10 cellular contexts compared by ENCODE assay signal in the genomic region with DNA sequence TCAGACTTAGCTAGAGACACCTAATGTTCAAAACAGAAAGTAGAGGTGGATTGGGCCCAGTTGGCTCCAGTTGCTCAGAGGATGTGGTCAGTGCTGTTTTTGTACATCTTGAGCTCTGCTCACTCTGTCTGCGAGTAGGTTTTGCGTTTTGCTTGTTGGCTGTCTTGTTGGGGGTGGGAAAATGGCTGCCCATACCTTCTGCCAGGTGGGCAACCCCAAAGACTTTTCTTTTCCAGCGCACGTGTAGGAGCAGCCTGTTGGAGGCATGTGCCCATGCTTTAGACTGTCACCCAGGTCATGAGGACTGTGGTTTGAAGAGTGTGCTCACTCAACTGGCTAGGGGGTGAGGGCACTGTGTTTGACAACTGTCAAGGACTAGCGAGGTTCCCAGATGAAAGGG.
A peak's percentile ranks its signal among the peaks of the same experiment; 100 is the strongest.
DNase-seq lines count a peak whose midpoint lies in the region; ATAC-seq, FAIRE-seq and TF ChIP-seq lines count a peak whose summit lies in the region.
"Had no signal": no experiment of that assay in that cellular context is flagged by ENCODE, and none has a peak within 500 bp of the region (broad histone marks: within the 10 kb centered on the region; RNA-seq: fewer than 3 reads in every experiment).

No MANE protein-coding gene starts in this region.

- CTCF ChIA-PET in SK-N-SH (lab: Yijun Ruan, JAX) = no interaction called here

- no peaks in the 10 kb centered on the region for H3K36me3 Mint-ChIP-seq in memory B cell

- H3K4me1 ChIP-seq in heart right ventricle = peaks cover 0 to 55% (median 36%) of the 10 kb centered on the region in 9 donors
- peaks cover 0 to 43% (median 13%) of the 10 kb centered on the region in 4 donors for H3K4me1 ChIP-seq in tibial nerve
- peaks cover 20 to 25% of the 10 kb centered on the region in 2 experiments; a peak in 3 of 4 replicates for H3K4me1 ChIP-seq in SK-N-SH (ENCODE audit: control insufficient read depth in 1 of 2, insufficient read depth in 2 of 2, low read depth in 1 of 2, low read length in 1 of 2)

- no peaks in the 10 kb centered on the region for H3K27me3 Mint-ChIP-seq in memory B cell

- peaks cover 0 to 6% (median 0%) of the 10 kb centered on the region in 11 donors for H3K9me3 ChIP-seq in heart right ventricle
- no peaks in the 10 kb centered on the region for H3K9me3 ChIP-seq in tibial nerve
- no peaks in the 10 kb centered on the region for H3K9me3 ChIP-seq in SK-N-SH

- peak; percentile 22 for DNase-seq in GM18507 (ENCODE audit: extremely low spot score, insufficient read length, low read depth)
- no peak for DNase-seq in memory B cell (ENCODE audit: low spot score in 2 of 2)
- DNase-seq in HPDE6-E6E7 (ENCODE audit: extremely low spot score) = no peak
- DNase-seq in heart right ventricle = no peak
- DNase-seq in tibial nerve (ENCODE audit: low spot score in 2 of 2) = no peak
- DNase-seq in SK-N-SH = no peak
- DNase-seq: cerebellar nuclear complex, NCI-H446 had no signal

- no peak for TF ChIP-seq RAD21 in SK-N-SH (IDR thresholded peaks at IDR 0.05; ENCODE audit: low read length)

- intact Hi-C loops in heart right ventricle (cut with DNase I) = no loop called here

- H3K27ac ChIP-seq in heart right ventricle = no peak overlapping the region
- H3K27ac ChIP-seq in tibial nerve = no peak overlapping the region
- no peak overlapping the region for H3K27ac ChIP-seq in SK-N-SH (ENCODE audit: low read depth in 2 of 2, low read length in 1 of 2)

- H3K9ac ChIP-seq in SK-N-SH = no peak overlapping the region

- H2AFZ ChIP-seq in SK-N-SH (ENCODE audit: low read depth) = no peak overlapping the region

- H3K36me3 ChIP-seq in heart right ventricle = no peaks in the 10 kb centered on the region
- H3K36me3 ChIP-seq in tibial nerve = no peaks in the 10 kb centered on the region
- no peaks in the 10 kb centered on the region for H3K36me3 ChIP-seq in SK-N-SH (replicated peaks in 1 of 2; ENCODE audit: control insufficient read depth in 1 of 2, insufficient read depth in 2 of 2, low read length in 1 of 2)

- H3K27me3 ChIP-seq in heart right ventricle (no peaks in the 10 kb centered on the region), tibial nerve (no peaks in the 10 kb centered on the region), SK-N-SH (ENCODE audit: insufficient read depth) (no peaks in the 10 kb centered on the region)

- POLR2A ChIA-PET in SK-N-SH (lab: Yijun Ruan, JAX) = no interaction called here

- ATAC-seq in GM21390 (IDR thresholded peaks at IDR 0.05; ENCODE audit: unreplicated experiment) (peak; percentile 64), HG03520 (IDR thresholded peaks at IDR 0.05; ENCODE audit: unreplicated experiment) (peak; percentile 45), memory B cell (ENCODE audit: low read depth) (peak; percentile 67), heart right ventricle (no peak)

- TF ChIP-seq CTCF in heart right ventricle (IDR thresholded peaks at IDR 0.05) (no peak), tibial nerve (IDR thresholded peaks at IDR 0.05) (no peak), SK-N-SH (IDR thresholded peaks at IDR 0.05) (no peak)

- 86 to 93% methylated on average over 5 of the region's 5 CpGs for WGBS in heart right ventricle, 2 donors
- WGBS in tibial nerve, 2 donors = 94 to 95% methylated on average over 5 of the region's 5 CpGs
- WGBS in SK-N-SH (ENCODE audit: low lambda C conversion rate) = 93% methylated on average over 4 of the region's 5 CpGs

- H3K27ac Mint-ChIP-seq in memory B cell = peak overlapping the region; percentile 19

- TF ChIP-seq POLR2A in tibial nerve (IDR thresholded peaks at IDR 0.05) = no peak

- no peaks in the 10 kb centered on the region for H3K9me3 Mint-ChIP-seq in memory B cell

- H3K4me2 ChIP-seq in SK-N-SH = no peak overlapping the region

- peaks cover 41% of the 10 kb centered on the region for H3K4me1 Mint-ChIP-seq in memory B cell

- no peak overlapping the region for H3K4me3 ChIP-seq in heart right ventricle
- no peak overlapping the region for H3K4me3 ChIP-seq in tibial nerve
- no peak overlapping the region for H3K4me3 ChIP-seq in SK-N-SH (ENCODE audit: low read depth in 2 of 2, low read length in 1 of 2)

- TF ChIP-seq EP300 in tibial nerve (IDR thresholded peaks at IDR 0.05) (no peak), SK-N-SH (IDR thresholded peaks at IDR 0.05; ENCODE audit: borderline replicate concordance in 1 of 2, low read depth in 1 of 2, low read length in 1 of 2) (no peak)

- no peak overlapping the region for H3K4me3 Mint-ChIP-seq in memory B cell

- H3F3A ChIP-seq in SK-N-SH (replicated peaks; ENCODE audit: insufficient read depth) = no peaks in the 10 kb centered on the region

- FAIRE-seq in GM18507 (lab: Jason Lieb, UNC) = peak; percentile 69

- H3K9me2 ChIP-seq in SK-N-SH = no peaks in the 10 kb centered on the region

- peaks cover 59% of the 10 kb centered on the region for H3K79me2 ChIP-seq in SK-N-SH (ENCODE audit: insufficient read depth)

- peaks cover 18% of the 10 kb centered on the region; the same call in 1 of the 2 replicates for H4K20me1 ChIP-seq in SK-N-SH (ENCODE audit: insufficient read depth)

TF ChIP-seq in SK-N-SH, 30 proteins besides CTCF, POLR2A, EP300 and RAD21:
- TF ChIP-seq, protein P1, sequence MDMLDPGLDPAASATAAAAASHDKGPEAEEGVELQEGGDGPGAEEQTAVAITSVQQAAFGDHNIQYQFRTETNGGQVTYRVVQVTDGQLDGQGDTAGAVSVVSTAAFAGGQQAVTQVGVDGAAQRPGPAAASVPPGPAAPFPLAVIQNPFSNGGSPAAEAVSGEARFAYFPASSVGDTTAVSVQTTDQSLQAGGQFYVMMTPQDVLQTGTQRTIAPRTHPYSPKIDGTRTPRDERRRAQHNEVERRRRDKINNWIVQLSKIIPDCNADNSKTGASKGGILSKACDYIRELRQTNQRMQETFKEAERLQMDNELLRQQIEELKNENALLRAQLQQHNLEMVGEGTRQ (IDR thresholded peaks at IDR 0.05; ENCODE audit: borderline replicate concordance, low read depth, low read length) = no peak
- TF ChIP-seq NFIC (IDR thresholded peaks at IDR 0.05; ENCODE audit: borderline replicate concordance) = no peak
- TF ChIP-seq, protein P2, sequence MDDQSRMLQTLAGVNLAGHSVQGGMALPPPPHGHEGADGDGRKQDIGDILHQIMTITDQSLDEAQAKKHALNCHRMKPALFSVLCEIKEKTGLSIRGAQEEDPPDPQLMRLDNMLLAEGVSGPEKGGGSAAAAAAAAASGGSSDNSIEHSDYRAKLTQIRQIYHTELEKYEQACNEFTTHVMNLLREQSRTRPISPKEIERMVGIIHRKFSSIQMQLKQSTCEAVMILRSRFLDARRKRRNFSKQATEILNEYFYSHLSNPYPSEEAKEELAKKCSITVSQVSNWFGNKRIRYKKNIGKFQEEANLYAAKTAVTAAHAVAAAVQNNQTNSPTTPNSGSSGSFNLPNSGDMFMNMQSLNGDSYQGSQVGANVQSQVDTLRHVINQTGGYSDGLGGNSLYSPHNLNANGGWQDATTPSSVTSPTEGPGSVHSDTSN (IDR thresholded peaks at IDR 0.05) = no peak
- no peak for TF ChIP-seq FOXM1 (IDR thresholded peaks at IDR 0.05; ENCODE audit: low read depth)
- no peak for TF ChIP-seq GATA2 (CRISPR knock-in tag; IDR thresholded peaks at IDR 0.05)
- TF ChIP-seq, protein P3, sequence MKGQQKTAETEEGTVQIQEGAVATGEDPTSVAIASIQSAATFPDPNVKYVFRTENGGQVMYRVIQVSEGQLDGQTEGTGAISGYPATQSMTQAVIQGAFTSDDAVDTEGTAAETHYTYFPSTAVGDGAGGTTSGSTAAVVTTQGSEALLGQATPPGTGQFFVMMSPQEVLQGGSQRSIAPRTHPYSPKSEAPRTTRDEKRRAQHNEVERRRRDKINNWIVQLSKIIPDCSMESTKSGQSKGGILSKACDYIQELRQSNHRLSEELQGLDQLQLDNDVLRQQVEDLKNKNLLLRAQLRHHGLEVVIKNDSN (IDR thresholded peaks at IDR 0.05; ENCODE audit: borderline replicate concordance, low read depth) = no peak
- no peak for TF ChIP-seq JUND (IDR thresholded peaks at IDR 0.05)
- no peak for TF ChIP-seq NRF1 (IDR thresholded peaks at IDR 0.05; ENCODE audit: low read depth, low read length)
- TF ChIP-seq FOXJ3 (CRISPR knock-in tag; IDR thresholded peaks at IDR 0.05) = no peak
- no peak for TF ChIP-seq ELF1 (IDR thresholded peaks at IDR 0.05)
- no peak for TF ChIP-seq RFX5 (IDR thresholded peaks at IDR 0.05; ENCODE audit: low read length)
TF ChIP-seq in SK-N-SH: peak in this region for 0.

Comparison
In these comparisons a context has a peak if more than half of its experiments do, and no peak if none do; other contexts are left out.
1. ATAC-seq: peak in GM21390 (single experiment), HG03520 (single experiment) and memory B cell (single experiment); none in heart right ventricle (0 of 8).